ENCODE assay signal across 3 cellular contexts in genomic region chr18:37861981-37862380, GRCh38.
"Had no signal": no experiment of that assay in that cellular context is flagged by ENCODE, and none has a peak within 500 bp of the region (broad histone marks: within the 10 kb centered on the region; RNA-seq: fewer than 3 reads in every experiment).

No MANE protein-coding gene starts in this region.

- DNase-seq: GDM1, GF-D8 had no signal

- H3K4me3 ChIP-seq: GM12878 had no signal

- ATAC-seq: GM12878 had no signal
